ENCODE assay signal across 8 cellular contexts in genomic region chr6:34791164-34791841, GRCh38. TPM values are rescaled to one million over a fixed set of nuclear protein-coding genes. Genes with fewer than 3 reads are reported as not detected.
A peak's percentile ranks its signal among the peaks of the same experiment; 100 is the strongest.
DNase-seq lines count a peak whose midpoint lies in the region; ATAC-seq, FAIRE-seq and TF ChIP-seq lines count a peak whose summit lies in the region.

No MANE protein-coding gene starts in this region.

- no peak for FAIRE-seq in RCC 7860 (lab: Jason Lieb, UNC)

- H3K9me3 ChIP-seq in adrenal gland (replicated peaks in 1 of 3) (no peaks in the 10 kb centered on the region), right atrium auricular region (no peaks in the 10 kb centered on the region), psoas muscle (peaks cover 3% of the 10 kb centered on the region)

- intact Hi-C loops in adrenal gland (cut with DNase I) = loop anchor here in 1 of 2 donors (10.0 kb wide), 1 partner anchor 193 kb away; no protein-coding TSS in a partner anchor
- intact Hi-C loops in psoas muscle (cut with DNase I) = loop anchor here in 1 of 2 donors (5.0 to 10.0 kb wide), 2 partner anchors 71 to 463 kb away; partner anchors contain the start of gene ZNF76

- H3K27me3 ChIP-seq in adrenal gland = no peaks in the 10 kb centered on the region
- no peaks in the 10 kb centered on the region for H3K27me3 ChIP-seq in right atrium auricular region
- no peaks in the 10 kb centered on the region for H3K27me3 ChIP-seq in psoas muscle (ENCODE audit: insufficient read depth in 3 of 3, low read length in 2 of 3)

- 4 to 7% (median 6%) methylated on average over 23 to 25 of the region's 25 CpGs for WGBS in adrenal gland, 4 donors
- 3 to 6% (median 5%) methylated on average over 25 of the region's 25 CpGs for WGBS in psoas muscle, 3 donors

- TF ChIP-seq CTCF in adrenal gland (IDR thresholded peaks at IDR 0.05) (no peak), right atrium auricular region (IDR thresholded peaks at IDR 0.05) (peak in 1 of 2 donors; percentile 41), psoas muscle (IDR thresholded peaks at IDR 0.05) (no peak)

- H3K36me3 ChIP-seq in adrenal gland (replicated peaks in 1 of 2) (no peaks in the 10 kb centered on the region), right atrium auricular region (no peaks in the 10 kb centered on the region), psoas muscle (ENCODE audit: insufficient read depth in 1 of 2, low read depth in 1 of 2) (peaks cover 0 to 4% of the 10 kb centered on the region in 2 donors)

- no peak for TF ChIP-seq POLR2A in adrenal gland (IDR thresholded peaks at IDR 0.05)

- DNase-seq in COR-L47 (lab: John Stamatoyannopoulos, UW) (peak; percentile 48), SHP77 treated with DMSO at 0.1 percent for 48 hours (lab: John Stamatoyannopoulos, UW) (peak; percentile 52), adrenal gland (peak; percentile 27 to 67 (median 48)), right atrium auricular region (ENCODE audit: low spot score) (peak; percentile 61), psoas muscle (peak; percentile 24 to 65), RCC 7860 (ENCODE audit: low spot score) (no peak)

- H3K27ac ChIP-seq in adrenal gland (peak overlapping the region; percentile 43 to 95 (median 92)), right atrium auricular region (peak overlapping the region; percentile 94), psoas muscle (peak overlapping the region; percentile 99)

- H3K4me1 ChIP-seq in adrenal gland (replicated peaks in 1 of 2) (peaks cover 0 to 21% of the 10 kb centered on the region in 2 donors), right atrium auricular region (peaks cover 0 to 26% of the 10 kb centered on the region in 2 donors), psoas muscle (peaks cover 8% of the 10 kb centered on the region)

- H3K4me3 ChIP-seq in adrenal gland = peak overlapping the region; percentile 2 to 88 (median 24)
- peak overlapping the region; percentile 65 to 94 for H3K4me3 ChIP-seq in right atrium auricular region
- peak overlapping the region; percentile 100 for H3K4me3 ChIP-seq in psoas muscle

- ATAC-seq in GM19397 (IDR thresholded peaks at IDR 0.05; ENCODE audit: unreplicated experiment) (peak; percentile 31), HG03565 (IDR thresholded peaks at IDR 0.05; ENCODE audit: unreplicated experiment) (peak; percentile 17), psoas muscle (peak; percentile 31 to 58 (median 43))

RNA-seq across cellular contexts. Expression of gene BLTP3A, which starts 0.6 kb away (rescaled TPM):
- total RNA-seq in adrenal gland (10 to 100 TPM; 13.9 to 21.4 (median 14.9) TPM), right atrium auricular region (10 to 100 TPM; 17.7 to 22.6 TPM), psoas muscle (10 to 100 TPM; 16.5 to 34.7 (median 20.8) TPM)
- polyA plus RNA-seq in adrenal gland (1 to 10 TPM; 2.2 to 9.7 (median 3.1) TPM), psoas muscle (1 to 10 TPM; 4.2 to 9.6 (median 4.5) TPM)

RNA-seq across cellular contexts. Expression of gene SNRPC, which starts 34.0 kb away (rescaled TPM):
- 10 to 100 TPM; 38.9 to 86.7 (median 72.3) TPM for total RNA-seq in adrenal gland
- 100 to 1,000 TPM in 2 of 3 donors, 10 to 100 TPM in 1; 54.6 to 121 (median 110) TPM for polyA plus RNA-seq in adrenal gland
- total RNA-seq in right atrium auricular region = 100 to 1,000 TPM; 116 TPM
- 10 to 100 TPM; 77.0 to 97.7 (median 86.3) TPM for total RNA-seq in psoas muscle
- 100 to 1,000 TPM; 123 to 198 (median 181) TPM for polyA plus RNA-seq in psoas muscle

Comparison
In these comparisons a context has a peak if more than half of its experiments do, and no peak if none do; other contexts are left out.
1. H3K4me3 ChIP-seq: peak in every context shown above with its lines; median percentile 100 in psoas muscle; 80 in right atrium auricular region; 24 in adrenal gland.